1 cellular context compared by ENCODE assay signal in the genomic region with DNA sequence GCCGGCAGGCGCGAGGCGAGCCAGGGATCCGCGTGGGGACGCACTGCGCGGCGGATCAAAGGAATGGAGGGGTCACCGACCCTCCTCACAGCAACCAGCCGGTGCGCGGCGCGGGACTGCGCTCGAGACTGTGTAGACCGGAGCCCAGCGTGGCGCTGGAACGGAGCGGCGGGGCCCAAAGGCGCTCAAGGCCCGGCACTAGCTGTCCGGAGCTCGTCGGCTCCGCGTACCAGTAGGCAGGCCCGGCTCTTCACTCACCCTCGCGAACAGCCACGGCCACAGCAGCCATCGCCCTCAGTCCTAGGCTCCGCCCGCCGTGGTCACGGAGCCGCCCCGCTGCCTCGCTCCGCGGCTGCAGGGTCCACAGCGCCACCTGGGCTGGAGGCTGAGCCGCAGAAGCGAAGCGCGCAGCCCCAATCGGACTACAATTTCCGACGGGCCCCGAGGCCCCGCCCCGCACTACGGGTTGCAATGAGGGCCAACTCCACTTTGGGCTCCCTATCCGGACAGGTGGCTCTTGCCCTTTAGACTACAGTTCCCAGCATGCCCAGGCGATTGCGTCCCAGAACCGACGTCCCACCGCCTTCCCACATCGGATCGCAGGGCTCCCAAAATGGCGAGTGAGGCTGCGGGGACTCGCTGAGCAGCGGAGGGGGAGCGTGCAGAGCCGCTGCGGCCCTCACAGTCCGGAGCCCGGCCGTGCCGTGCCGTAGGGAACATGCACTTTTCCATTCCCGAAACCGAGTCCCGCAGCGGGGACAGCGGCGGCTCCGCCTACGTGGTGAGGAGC.
TF ChIP-seq lines count a peak whose summit lies in the region.

Gene EIF2B4, minus strand, starts transcription at position 313 of the 790 bp plus-strand sequence. Its CDS starts 24 bp downstream, at position 289.
Gene SNX17, plus strand, starts transcription at position 591 of the 790 bp plus-strand sequence. Its CDS starts 128 bp downstream, at position 719.

TF ChIP-seq in HEK293, 187 proteins besides CTCF, POLR2A, EP300 and RAD21 (continued from another document and continues in another):
- TF ChIP-seq PRDM10 (tag by site-specific recombination; IDR thresholded peaks at IDR 0.05) (peak; percentile 44), ZNF560 (tag by site-specific recombination; IDR thresholded peaks at IDR 0.05; ENCODE audit: borderline replicate concordance) (no peak), ZNF211 (tag by site-specific recombination; IDR thresholded peaks at IDR 0.05; ENCODE audit: low read depth) (no peak), ZNF426 (tag by site-specific recombination; IDR thresholded peaks at IDR 0.05) (no peak), MZF1 (tag by site-specific recombination; IDR thresholded peaks at IDR 0.05; ENCODE audit: borderline replicate concordance) (no peak), KLF1 (tag by site-specific recombination; IDR thresholded peaks at IDR 0.05) (no peak; the same call in 1 of the 2 replicates), ZBTB21 (tag by site-specific recombination; IDR thresholded peaks at IDR 0.05) (peak; percentile 20), KLF10 (tag by site-specific recombination; IDR thresholded peaks at IDR 0.05) (peak; percentile 22; the same call in 1 of the 2 replicates), GLIS2 (tag by site-specific recombination; IDR thresholded peaks at IDR 0.05) (peak; percentile 70), ZNF394 (tag by site-specific recombination; IDR thresholded peaks at IDR 0.05; ENCODE audit: borderline replicate concordance) (peak; percentile 69; the same call in 1 of the 2 replicates), ZNF416 (tag by site-specific recombination; IDR thresholded peaks at IDR 0.05) (no peak), HIC1 (tag by site-specific recombination; IDR thresholded peaks at IDR 0.05) (peak; percentile 45; the same call in 1 of the 2 replicates), ZNF571 (tag by site-specific recombination; IDR thresholded peaks at IDR 0.05) (no peak), HOXA7 (CRISPR knock-in tag; IDR thresholded peaks at IDR 0.05; ENCODE audit: borderline replicate concordance) (no peak), ZBTB26 (tag by site-specific recombination; optimal IDR thresholded peaks at IDR 0.05) (peak; percentile 94), ZNF530 (tag by site-specific recombination; IDR thresholded peaks at IDR 0.05; ENCODE audit: low read depth) (no peak), ZXDB (tag by site-specific recombination; IDR thresholded peaks at IDR 0.05) (peak; percentile 85), RBAK (tag by site-specific recombination; IDR thresholded peaks at IDR 0.05) (no peak), TRIM28 (IDR thresholded peaks at IDR 0.05; ENCODE audit: borderline replicate concordance, low read length) (peak; percentile 58; the same call in 1 of the 2 replicates), ZNF133 (tag by site-specific recombination; IDR thresholded peaks at IDR 0.05) (no peak), ZNF701 (tag by site-specific recombination; IDR thresholded peaks at IDR 0.05) (no peak), ZNF658 (tag by site-specific recombination; IDR thresholded peaks at IDR 0.05) (no peak), ZNF16 (tag by site-specific recombination; IDR thresholded peaks at IDR 0.05; ENCODE audit: low read depth) (no peak), ZNF596 (tag by site-specific recombination; IDR thresholded peaks at IDR 0.05) (no peak), ZNF350 (tag by site-specific recombination; IDR thresholded peaks at IDR 0.05) (no peak), KLF8 (tag by site-specific recombination; IDR thresholded peaks at IDR 0.05) (peak; percentile 93), ATF2 (tag by site-specific recombination; IDR thresholded peaks at IDR 0.05; ENCODE audit: low read depth) (no peak), ZNF24 (tag by site-specific recombination; IDR thresholded peaks at IDR 0.05) (peak; percentile 81), ZNF76 (tag by site-specific recombination; IDR thresholded peaks at IDR 0.05; ENCODE audit: borderline replicate concordance, low read depth) (peak; percentile 99), ZNF214 (tag by site-specific recombination; IDR thresholded peaks at IDR 0.05; ENCODE audit: borderline replicate concordance) (no peak), ZBTB11 (tag by site-specific recombination; conservative IDR thresholded peaks at IDR 0.05; ENCODE audit: low read depth) (peak; percentile 91), ZNF169 (tag by site-specific recombination; IDR thresholded peaks at IDR 0.05) (no peak), ZNF521 (tag by site-specific recombination; IDR thresholded peaks at IDR 0.05) (no peak), ZNF623 (tag by site-specific recombination; IDR thresholded peaks at IDR 0.05) (no peak), ZNF624 (tag by site-specific recombination; IDR thresholded peaks at IDR 0.05) (no peak), ZNF292 (tag by site-specific recombination; IDR thresholded peaks at IDR 0.05; ENCODE audit: borderline replicate concordance, low read depth) (no peak)
- TF ChIP-seq, protein P1, sequence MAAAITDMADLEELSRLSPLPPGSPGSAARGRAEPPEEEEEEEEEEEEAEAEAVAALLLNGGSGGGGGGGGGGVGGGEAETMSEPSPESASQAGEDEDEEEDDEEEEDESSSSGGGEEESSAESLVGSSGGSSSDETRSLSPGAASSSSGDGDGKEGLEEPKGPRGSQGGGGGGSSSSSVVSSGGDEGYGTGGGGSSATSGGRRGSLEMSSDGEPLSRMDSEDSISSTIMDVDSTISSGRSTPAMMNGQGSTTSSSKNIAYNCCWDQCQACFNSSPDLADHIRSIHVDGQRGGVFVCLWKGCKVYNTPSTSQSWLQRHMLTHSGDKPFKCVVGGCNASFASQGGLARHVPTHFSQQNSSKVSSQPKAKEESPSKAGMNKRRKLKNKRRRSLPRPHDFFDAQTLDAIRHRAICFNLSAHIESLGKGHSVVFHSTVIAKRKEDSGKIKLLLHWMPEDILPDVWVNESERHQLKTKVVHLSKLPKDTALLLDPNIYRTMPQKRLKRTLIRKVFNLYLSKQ (tag by site-specific recombination; IDR thresholded peaks at IDR 0.05; ENCODE audit: borderline replicate concordance) = no peak
- TF ChIP-seq, protein P2, sequence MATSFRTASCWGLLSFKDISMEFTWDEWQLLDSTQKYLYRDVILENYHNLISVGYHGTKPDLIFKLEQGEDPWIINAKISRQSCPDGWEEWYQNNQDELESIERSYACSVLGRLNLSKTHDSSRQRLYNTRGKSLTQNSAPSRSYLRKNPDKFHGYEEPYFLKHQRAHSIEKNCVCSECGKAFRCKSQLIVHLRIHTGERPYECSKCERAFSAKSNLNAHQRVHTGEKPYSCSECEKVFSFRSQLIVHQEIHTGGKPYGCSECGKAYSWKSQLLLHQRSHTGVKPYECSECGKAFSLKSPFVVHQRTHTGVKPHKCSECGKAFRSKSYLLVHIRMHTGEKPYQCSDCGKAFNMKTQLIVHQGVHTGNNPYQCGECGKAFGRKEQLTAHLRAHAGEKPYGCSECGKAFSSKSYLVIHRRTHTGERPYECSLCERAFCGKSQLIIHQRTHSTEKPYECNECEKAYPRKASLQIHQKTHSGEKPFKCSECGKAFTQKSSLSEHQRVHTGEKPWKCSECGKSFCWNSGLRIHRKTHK (tag by site-specific recombination; IDR thresholded peaks at IDR 0.05) = no peak
